Comparison of ENCODE assay signal across 37 cellular contexts in genomic region chr9:99490736-99491135, GRCh38.
A peak's percentile ranks its signal among the peaks of the same experiment; 100 is the strongest.
DNase-seq lines count a peak whose midpoint lies in the region; ATAC-seq and TF ChIP-seq lines count a peak whose summit lies in the region.
"Had no signal": no experiment of that assay in that cellular context is flagged by ENCODE, and none has a peak within 500 bp of the region (broad histone marks: within the 10 kb centered on the region; RNA-seq: fewer than 3 reads in every experiment).

No MANE protein-coding gene starts in this region.

- H3K9me2 ChIP-seq in GM23248 (ENCODE audit: insufficient read depth), result no peaks in the 10 kb centered on the region
- 0 out of 2 replicates have a peak, but pooled peaks cover 6% of the 10 kb centered on the region for H3K9me2 ChIP-seq in PC-9 (ENCODE audit: insufficient read depth)

- intact Hi-C loops in PC-9 (cut with micrococcal nuclease; ENCODE audit: unreplicated experiment), result no loop called here

- H3K4me1 Mint-ChIP-seq in effector memory CD8-positive, alpha-beta T cell (ENCODE audit: low read depth in 2 of 2), result peaks cover 4 to 6% of the 10 kb centered on the region in 2 donors

- CTCF ChIA-PET in AG04449 (lab: Yijun Ruan, JAX) (interaction anchor here (1.0 kb wide), 1 partner anchor 86 kb away, joined by 3 read pairs; no protein-coding TSS in a partner anchor), PC-9 (lab: Charles Lee) (no interaction called here)

- H3K4me2 ChIP-seq in GM23248 (ENCODE audit: unreplicated experiment), result peak overlapping the region; percentile 16
- no peak overlapping the region for H3K4me2 ChIP-seq in PC-9

- H3F3A ChIP-seq in GM23248 (ENCODE audit: insufficient read depth) (peaks cover 11% of the 10 kb centered on the region), PC-9 (ENCODE audit: insufficient read depth, low read depth) (no peaks in the 10 kb centered on the region)

- POLR2A ChIA-PET in AG04449 (lab: Yijun Ruan, JAX), result no interaction called here
- POLR2A ChIA-PET in PC-9 (lab: Charles Lee; ENCODE audit: unreplicated experiment), result no interaction called here

- 41 to 48% methylated on average over 3 of the region's 3 CpGs for WGBS in GM23248 (ENCODE audit: low coverage in 1 of 2, low lambda C conversion rate in 2 of 2, missing lambda C conversion rate in 2 of 2), 2 experiments

- no peak overlapping the region for H3K9ac ChIP-seq in GM23248

- no peaks in the 10 kb centered on the region for H3K9me3 Mint-ChIP-seq in effector memory CD8-positive, alpha-beta T cell
- H3K9me3 Mint-ChIP-seq: activated naive CD8-positive, alpha-beta T cell treated with anti-CD3 and anti-CD28 coated beads for 36 hours; CD4-positive, alpha-beta T cell; dendritic cell treated with granulocyte-macrophage colony-stimulating factor and Interleukin-4, amounts not matched to agents 40 ng/mL and 50 ng/mL, for 4 days; endodermal cell; natural killer cell treated with Interleukin-12 subunit alpha and Interleukin-12 subunit beta and Interleukin-15 and Interleukin-18, amount 100 ng/mL, for 72 hours had no signal

- H3K4me1 ChIP-seq in GM23248 (ENCODE audit: insufficient read depth) (peaks cover 16% of the 10 kb centered on the region), PC-9 (replicated peaks; ENCODE audit: insufficient read depth) (no peaks in the 10 kb centered on the region)
- H3K4me1 ChIP-seq: ascending aorta, Peyer's patch, psoas muscle had no signal

- no peak for TF ChIP-seq CTCF in AG04449 (IDR thresholded peaks at IDR 0.05; ENCODE audit: insufficient read depth, low read length, missing control alignments)
- TF ChIP-seq CTCF in brain microvascular endothelial cell (IDR thresholded peaks at IDR 0.05; ENCODE audit: low read depth, low read length, missing control alignments), result no peak
- TF ChIP-seq CTCF in GM13976 (IDR thresholded peaks at IDR 0.05; ENCODE audit: borderline replicate concordance, control extremely low read depth, extremely low read depth, insufficient read depth, missing control alignments), result no peak
- no peak for TF ChIP-seq CTCF in PC-9 (conservative IDR thresholded peaks at IDR 0.05)

- no peak overlapping the region for H3K4me3 Mint-ChIP-seq in effector memory CD8-positive, alpha-beta T cell
- H3K4me3 Mint-ChIP-seq: activated naive CD8-positive, alpha-beta T cell treated with anti-CD3 and anti-CD28 coated beads for 36 hours; CD4-positive, alpha-beta T cell; dendritic cell treated with granulocyte-macrophage colony-stimulating factor and Interleukin-4, amounts not matched to agents 40 ng/mL and 50 ng/mL, for 4 days; endodermal cell; natural killer cell treated with Interleukin-12 subunit alpha and Interleukin-12 subunit beta and Interleukin-15 and Interleukin-18, amount 100 ng/mL, for 72 hours had no signal

- H4K20me1 ChIP-seq in GM23248 (ENCODE audit: insufficient read depth) (no peaks in the 10 kb centered on the region), PC-9 (ENCODE audit: insufficient read depth) (no peaks in the 10 kb centered on the region)

- H2AFZ ChIP-seq in GM23248 (no peak overlapping the region), PC-9 (no peak overlapping the region)

- no peak for ATAC-seq in effector memory CD8-positive, alpha-beta T cell (replicated peaks)
- ATAC-seq: left cardiac atrium; mucosa of descending colon; natural killer cell treated with Interleukin-12 subunit alpha and Interleukin-12 subunit beta and Interleukin-15 and Interleukin-18, amount 100 ng/mL, for 72 hours; psoas muscle had no signal

- BruUV-seq in PC-9 (replicated peaks; lab: Mats Ljungman, UMichigan), result no TSS peak

- DNase-seq in AG04449 (ENCODE audit: low read depth, low spot score), result peak; percentile 17
- DNase-seq in GM23248, result peak; percentile 65
- DNase-seq in brain microvascular endothelial cell, result peak; percentile 13
- peak; percentile 26 for DNase-seq in foreskin melanocyte
- DNase-seq in effector memory CD8-positive, alpha-beta T cell, result no peak
- DNase-seq in GM13976 (ENCODE audit: low spot score), result no peak
- no peak for DNase-seq in PC-9
- DNase-seq in mucosa of gallbladder (ENCODE audit: low spot score), result no peak
- DNase-seq: activated CD4-positive, alpha-beta T cell treated with anti-CD3 and anti-CD28 coated beads, Interleukin-2, amount 50 U/mL, for 1 hour; activated CD4-positive, CD25-positive, alpha-beta regulatory T cell; activated effector memory CD4-positive, alpha-beta T cell treated with Interleukin-2 at 50 U/mL for 16 hours; activated naive CD8-positive, alpha-beta T cell treated with anti-CD3 and anti-CD28 coated beads for 36 hours; activated T-cell treated with anti-CD3 and anti-CD28 coated beads, Interleukin-2, amount 50 U/mL, for 1 hour; caudate nucleus; CD4-positive, alpha-beta T cell; DND-41; endodermal cell; hypothalamus; KG1; left cardiac atrium; MM.1S; mucosa of descending colon; NCI-H1417; NCI-H2029 treated with DMSO at 0.1 percent for 48 hours; NCI-H69; occipital lobe; Peyer's patch; psoas muscle; stimulated activated CD4-positive, alpha-beta T cell treated with anti-CD3 and anti-CD28 coated beads, Interleukin-15, amount 100 ng/mL, for 24 hours; stimulated activated CD4-positive, alpha-beta T cell treated with anti-CD3 and anti-CD28 coated beads, Interleukin-4, amount 100 ng/mL, for 4 hours; T-helper 1 cell; transverse colon had no signal

- no peaks in the 10 kb centered on the region for H3K36me3 Mint-ChIP-seq in effector memory CD8-positive, alpha-beta T cell (ENCODE audit: insufficient read depth)
- H3K36me3 Mint-ChIP-seq: activated naive CD8-positive, alpha-beta T cell treated with anti-CD3 and anti-CD28 coated beads for 36 hours; natural killer cell treated with Interleukin-12 subunit alpha and Interleukin-12 subunit beta and Interleukin-15 and Interleukin-18, amount 100 ng/mL, for 72 hours had no signal

- H3K27ac ChIP-seq in GM23248, result no peak overlapping the region
- no peak overlapping the region for H3K27ac ChIP-seq in brain microvascular endothelial cell
- H3K27ac ChIP-seq in PC-9, result no peak overlapping the region
- H3K27ac ChIP-seq: 22Rv1, ascending aorta, psoas muscle had no signal

- peaks cover 43 to 80% of the 10 kb centered on the region in 2 donors for H3K27me3 Mint-ChIP-seq in effector memory CD8-positive, alpha-beta T cell

- H3K4me3 ChIP-seq in AG04449 (ENCODE audit: low read depth, low read length), result no peak overlapping the region
- no peak overlapping the region for H3K4me3 ChIP-seq in GM23248
- H3K4me3 ChIP-seq in brain microvascular endothelial cell (ENCODE audit: low read depth, low read length), result no peak overlapping the region
- H3K4me3 ChIP-seq in PC-9, result no peak overlapping the region
- H3K4me3 ChIP-seq: ascending aorta, GM12878, mucosa of descending colon, Peyer's patch, psoas muscle, transverse colon had no signal

- in situ Hi-C loops in GM23248 (cut with MboI) (no loop called here), brain microvascular endothelial cell (cut with HindIII; ENCODE audit: low pct_ligation_motif_present, low sequenced_read_pairs) (no loop called here), GM13976 (cut with MboI; ENCODE audit: low sequenced_read_pairs, unreplicated experiment) (no loop called here)

- H3K27me3 ChIP-seq in GM23248 (replicated peaks; ENCODE audit: insufficient read depth) (no peaks in the 10 kb centered on the region), brain microvascular endothelial cell (replicated peaks) (no peaks in the 10 kb centered on the region), PC-9 (ENCODE audit: insufficient read depth, low read depth) (no peaks in the 10 kb centered on the region)
- H3K27me3 ChIP-seq: ascending aorta, Peyer's patch, transverse colon had no signal

- no peak overlapping the region for H3K27ac Mint-ChIP-seq in effector memory CD8-positive, alpha-beta T cell
- H3K27ac Mint-ChIP-seq: activated naive CD8-positive, alpha-beta T cell treated with anti-CD3 and anti-CD28 coated beads for 36 hours; CD4-positive, alpha-beta T cell; dendritic cell treated with granulocyte-macrophage colony-stimulating factor and Interleukin-4, amounts not matched to agents 40 ng/mL and 50 ng/mL, for 4 days; endodermal cell; natural killer cell treated with Interleukin-12 subunit alpha and Interleukin-12 subunit beta and Interleukin-15 and Interleukin-18, amount 100 ng/mL, for 72 hours had no signal

- H3K36me3 ChIP-seq in GM23248 (ENCODE audit: low read depth) (no peaks in the 10 kb centered on the region), brain microvascular endothelial cell (replicated peaks) (no peaks in the 10 kb centered on the region), PC-9 (ENCODE audit: low read depth) (no peaks in the 10 kb centered on the region)
- H3K36me3 ChIP-seq: ascending aorta, Peyer's patch, transverse colon had no signal

- H3K9me3 ChIP-seq in GM23248 (ENCODE audit: low read depth) (no peaks in the 10 kb centered on the region), PC-9 (ENCODE audit: insufficient read depth, low read depth) (no peaks in the 10 kb centered on the region)
- H3K9me3 ChIP-seq: ascending aorta, mucosa of descending colon, Peyer's patch, psoas muscle, transverse colon had no signal

- H3K79me2 ChIP-seq in GM23248 (ENCODE audit: insufficient read depth), result no peaks in the 10 kb centered on the region
- no peaks in the 10 kb centered on the region for H3K79me2 ChIP-seq in PC-9 (ENCODE audit: low read depth)

Comparison
In these comparisons a context has a peak if more than half of its experiments do, and no peak if none do; other contexts are left out.
1. DNase-seq: peak in AG04449 (single experiment), GM23248 (single experiment), brain microvascular endothelial cell (single experiment) and foreskin melanocyte (single experiment); none in effector memory CD8-positive, alpha-beta T cell (0 of 3), GM13976 (single experiment), PC-9 (0 of 2) and mucosa of gallbladder (single experiment).